Comparison of ENCODE assay signal across 17 cellular contexts in the genomic region with DNA sequence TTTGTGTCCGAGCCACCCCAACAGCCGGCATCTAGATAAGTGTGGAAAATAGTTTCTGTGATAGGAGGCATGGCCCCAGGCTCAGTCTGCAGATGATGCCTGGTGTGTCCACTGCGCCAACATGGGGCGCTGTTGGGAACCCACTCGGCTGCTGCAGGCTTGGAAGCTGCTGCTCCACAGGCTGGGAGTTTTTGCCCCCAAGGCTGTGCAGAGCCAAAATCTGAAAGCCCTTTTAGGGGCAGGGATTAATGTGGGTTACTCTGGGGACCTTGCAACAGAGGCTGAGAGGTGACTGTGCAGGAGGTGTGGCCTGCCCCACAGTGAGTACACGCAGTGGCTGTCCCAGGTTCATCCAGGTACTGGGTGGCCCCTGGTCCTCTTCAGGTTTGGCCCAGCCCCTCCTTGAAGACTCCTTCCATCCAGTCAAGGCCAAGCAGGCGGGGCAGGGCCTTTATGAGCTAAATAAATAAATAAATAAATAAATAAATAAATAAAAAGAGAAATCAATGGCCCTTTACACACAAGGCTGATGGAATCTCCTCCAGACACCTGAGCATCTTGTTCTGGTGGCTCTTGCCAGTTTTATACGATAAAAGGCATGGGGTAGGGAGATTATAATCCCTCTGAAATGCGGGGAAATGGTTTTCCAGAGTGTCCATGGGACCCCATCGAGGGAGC.
DNase-seq lines count a peak whose midpoint lies in the region; FAIRE-seq and TF ChIP-seq lines count a peak whose summit lies in the region.
"Had no signal": no experiment of that assay in that cellular context is flagged by ENCODE, and none has a peak within 500 bp of the region (broad histone marks: within the 10 kb centered on the region; RNA-seq: fewer than 3 reads in every experiment).

No MANE protein-coding gene starts in this region.

- no peak for DNase-seq in GM10248 (ENCODE audit: extremely low spot score)
- no peak for DNase-seq in choroid plexus epithelial cell (ENCODE audit: low read depth)
- DNase-seq in osteoblast (ENCODE audit: insufficient read length, low spot score, missing footprints): no peak
- no peak for DNase-seq in H54 (ENCODE audit: insufficient read length, low spot score)
- DNase-seq in cerebellar nuclear complex (lab: John Stamatoyannopoulos, UW): no peak
- no peak for DNase-seq in NOMO-1 treated with DMSO at 0.1 percent for 48 hours (lab: John Stamatoyannopoulos, UW; ENCODE audit: unreplicated experiment)
- DNase-seq: activated B cell treated with CpG ODN at 0.5 μM for 24 hours; activated CD8-positive, alpha-beta memory T cell treated with anti-CD3 and anti-CD28 coated beads, Interleukin-2, amount 10 ng/mL, durations not matched to agents 7 days and 5 days; DMS79; GOT3; KBM-7; NCI-H1105; stimulated activated naive CD4-positive, alpha-beta T cell had no signal

- H2AFZ ChIP-seq in Loucy (ENCODE audit: low read length) (no peak overlapping the region), osteoblast (ENCODE audit: low read length) (no peak overlapping the region)

- CTCF ChIA-PET in GM10248 (lab: Yijun Ruan, JAX): interaction anchor here (0.8 to 0.9 kb wide), 2 partner anchors 18 to 234 kb away, joined by 3 read pairs; no protein-coding TSS in a partner anchor

- no peaks in the 10 kb centered on the region for H3F3A ChIP-seq in Loucy (ENCODE audit: low read depth)

- no peaks in the 10 kb centered on the region for H3K9me2 ChIP-seq in Loucy (replicated peaks; ENCODE audit: low read depth, low read length)

- H4K20me1 ChIP-seq in Loucy (ENCODE audit: insufficient read depth, low read length, poor library complexity, severe bottlenecking) (no peaks in the 10 kb centered on the region), osteoblast (ENCODE audit: insufficient read depth, low read length) (no peaks in the 10 kb centered on the region)

- no peak for FAIRE-seq in H54 (lab: Jason Lieb, UNC)
- FAIRE-seq: bronchial epithelial cell, endometrium had no signal

- H3K4me1 ChIP-seq in Loucy (ENCODE audit: insufficient read depth, low read length, poor library complexity, severe bottlenecking) (peaks cover 19% of the 10 kb centered on the region), osteoblast (ENCODE audit: insufficient read depth, low read length) (peaks cover 66% of the 10 kb centered on the region)

- TF ChIP-seq CTCF in GM10248 (IDR thresholded peaks at IDR 0.05; ENCODE audit: control extremely low read depth, extremely low read depth, low read depth, missing control alignments) (peak; percentile 11), Loucy (conservative IDR thresholded peaks at IDR 0.05; ENCODE audit: low read length) (peak; percentile 39), choroid plexus epithelial cell (conservative IDR thresholded peaks at IDR 0.05; ENCODE audit: low read depth, low read length) (peak; percentile 26), osteoblast (IDR thresholded peaks at IDR 0.05; ENCODE audit: extremely low read depth, low read depth, low read length) (peak; percentile 16)

- POLR2A ChIA-PET in GM10248 (lab: Yijun Ruan, JAX): interaction anchor here (0.7 kb wide), 1 partner anchor 673 kb away, joined by 4 read pairs; no protein-coding TSS in a partner anchor

- H3K9ac ChIP-seq in Loucy (ENCODE audit: low read depth, low read length, poor library complexity, severe bottlenecking): no peak overlapping the region

- H3K4me2 ChIP-seq in Loucy (ENCODE audit: low read depth, low read length, poor library complexity, severe bottlenecking): no peak overlapping the region
- H3K4me2 ChIP-seq in osteoblast (ENCODE audit: insufficient read depth, low read length): no peak overlapping the region

- peak overlapping the region; percentile 99 for H3K27ac ChIP-seq in osteoblast (ENCODE audit: low read depth, low read length)

- H3K4me3 ChIP-seq in Loucy (ENCODE audit: low read length, poor library complexity, severe bottlenecking) (no peak overlapping the region), choroid plexus epithelial cell (ENCODE audit: low read depth, low read length) (no peak overlapping the region), osteoblast (ENCODE audit: insufficient read depth, low read length) (no peak overlapping the region)
- H3K4me3 ChIP-seq: gastroesophageal sphincter had no signal

- no peaks in the 10 kb centered on the region for H3K9me3 ChIP-seq in Loucy (ENCODE audit: insufficient read depth, low read depth, low read length)
- no peaks in the 10 kb centered on the region for H3K9me3 ChIP-seq in osteoblast (ENCODE audit: low read depth, low read length)
- H3K9me3 ChIP-seq: gastroesophageal sphincter had no signal

- peaks cover 55% of the 10 kb centered on the region; the same call in 1 of the 2 replicates for H3K36me3 ChIP-seq in Loucy (ENCODE audit: insufficient read depth, low read length)
- H3K36me3 ChIP-seq in osteoblast (ENCODE audit: insufficient read depth, low read length): peaks cover 85% of the 10 kb centered on the region

- H3K79me2 ChIP-seq in Loucy (ENCODE audit: insufficient read depth, low read length) (no peaks in the 10 kb centered on the region), osteoblast (ENCODE audit: insufficient read depth, low read length) (peaks cover 61% of the 10 kb centered on the region)

- TF ChIP-seq POLR2A in H54 (IDR thresholded peaks at IDR 0.05; ENCODE audit: low read depth, low read length): no peak

- H3K27me3 ChIP-seq in Loucy (ENCODE audit: insufficient read depth, low read length, poor library complexity, severe bottlenecking) (no peaks in the 10 kb centered on the region), osteoblast (ENCODE audit: insufficient read depth, low read length) (no peaks in the 10 kb centered on the region)
- H3K27me3 ChIP-seq: gastroesophageal sphincter had no signal
